Comparison of ENCODE assay signal across 11 cellular contexts in the genomic region with DNA sequence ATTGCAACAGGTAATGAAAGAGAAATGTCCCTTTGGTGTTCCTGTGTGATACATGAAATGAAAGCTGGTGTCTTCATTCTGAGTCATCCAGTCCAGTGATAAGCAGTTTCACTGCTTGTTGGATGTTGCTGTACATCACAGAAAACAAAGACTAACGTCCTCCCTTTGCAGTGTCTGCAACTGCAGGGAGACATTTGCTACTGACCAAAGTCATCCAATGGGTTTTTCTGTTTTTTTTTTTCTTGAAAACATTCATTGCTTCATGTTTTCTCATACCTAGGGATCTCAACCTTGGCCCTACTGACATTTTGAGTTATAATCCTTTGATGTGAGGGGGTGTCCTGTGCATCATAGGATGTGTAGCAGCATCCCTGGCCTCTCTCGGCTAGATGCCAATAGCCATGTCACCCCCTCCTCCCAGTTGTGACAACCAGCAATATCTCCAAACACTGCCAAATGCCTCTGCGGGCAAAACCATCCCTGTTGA.
DNase-seq lines count a peak whose midpoint lies in the region; ATAC-seq and TF ChIP-seq lines count a peak whose summit lies in the region.
"Had no signal": no experiment of that assay in that cellular context is flagged by ENCODE, and none has a peak within 500 bp of the region (broad histone marks: within the 10 kb centered on the region; RNA-seq: fewer than 3 reads in every experiment).

No MANE protein-coding gene starts in this region.

- DNase-seq in A172 (ENCODE audit: low spot score) (peak; percentile 57), NCI-H2107 (lab: John Stamatoyannopoulos, UW) (no peak), natural killer cell (no peak)
- no peak for DNase-seq in activated CD4-positive, alpha-beta T cell treated with anti-CD3 and anti-CD28 coated beads, Interleukin-2, amount 50 U/mL, for 4 hours
- DNase-seq: naive B cell had no signal

- no peaks in the 10 kb centered on the region for H3K27me3 ChIP-seq in OCI-LY3 (ENCODE audit: low read depth, low read length)
- H3K27me3 ChIP-seq: BLaER1 had no signal

- H2AFZ ChIP-seq in OCI-LY3 (ENCODE audit: low read depth, low read length): no peak overlapping the region

- no peak for TF ChIP-seq CTCF in OCI-LY3 (IDR thresholded peaks at IDR 0.05; ENCODE audit: low read depth, low read length)
- no peak for TF ChIP-seq CTCF in natural killer cell (IDR thresholded peaks at IDR 0.05)

- no peaks in the 10 kb centered on the region for H3K36me3 ChIP-seq in OCI-LY3 (replicated peaks; ENCODE audit: low read depth, low read length)

- H3K9ac ChIP-seq in OCI-LY3 (ENCODE audit: low read length): no peak overlapping the region
- H3K9ac ChIP-seq: BLaER1 had no signal

- no peak overlapping the region for H3K4me3 Mint-ChIP-seq in natural killer cell
- H3K4me3 Mint-ChIP-seq: activated naive CD4-positive, alpha-beta T cell treated with anti-CD3 and anti-CD28 coated beads, Interleukin-2, amount 50 U/mL, for 24 hours; naive B cell had no signal

- no peaks in the 10 kb centered on the region for H3K36me3 Mint-ChIP-seq in natural killer cell

- peak overlapping the region; percentile 45 for H3K4me2 ChIP-seq in OCI-LY3 (ENCODE audit: low read length)
- H3K4me2 ChIP-seq: BLaER1 had no signal

- no peaks in the 10 kb centered on the region for H4K20me1 ChIP-seq in OCI-LY3 (ENCODE audit: insufficient read depth, low read length)
- H4K20me1 ChIP-seq: BLaER1 had no signal

- H3K27me3 Mint-ChIP-seq in natural killer cell (ENCODE audit: low read depth in 2 of 2): no peaks in the 10 kb centered on the region
- H3K27me3 Mint-ChIP-seq: activated naive CD4-positive, alpha-beta T cell treated with anti-CD3 and anti-CD28 coated beads, Interleukin-2, amount 50 U/mL, for 24 hours; naive B cell had no signal

- H3K9me3 ChIP-seq in OCI-LY3 (ENCODE audit: insufficient read depth, low read length): no peaks in the 10 kb centered on the region
- H3K9me3 ChIP-seq: BLaER1 had no signal

- H3K4me3 ChIP-seq in OCI-LY3 (ENCODE audit: low read length): no peak overlapping the region
- H3K4me3 ChIP-seq: BLaER1 had no signal

- H3K4me1 ChIP-seq in OCI-LY3 (ENCODE audit: low read length): peaks cover 13% of the 10 kb centered on the region
- H3K4me1 ChIP-seq: BLaER1 had no signal

- peak; percentile 98 for ATAC-seq in GM19043 (IDR thresholded peaks at IDR 0.05; ENCODE audit: low read depth, unreplicated experiment)
- ATAC-seq in HG02884 (IDR thresholded peaks at IDR 0.05; ENCODE audit: unreplicated experiment): peak; percentile 100
- no peak for ATAC-seq in natural killer cell
- ATAC-seq in SK-N-SH treated with all-trans-retinoic acid at 6 μM for 48 hours: no peak

- no peaks in the 10 kb centered on the region for H3K9me3 Mint-ChIP-seq in natural killer cell
- H3K9me3 Mint-ChIP-seq: activated naive CD4-positive, alpha-beta T cell treated with anti-CD3 and anti-CD28 coated beads, Interleukin-2, amount 50 U/mL, for 24 hours; naive B cell had no signal

- H3K79me2 ChIP-seq in OCI-LY3 (ENCODE audit: low read length): no peaks in the 10 kb centered on the region

- no peak overlapping the region for H3K27ac ChIP-seq in OCI-LY3 (ENCODE audit: low read length)
- H3K27ac ChIP-seq: BLaER1 had no signal

- peaks cover 14 to 15% of the 10 kb centered on the region in 2 donors for H3K4me1 Mint-ChIP-seq in natural killer cell
- H3K4me1 Mint-ChIP-seq: naive B cell had no signal

- H3K27ac Mint-ChIP-seq in natural killer cell: no peak overlapping the region
- H3K27ac Mint-ChIP-seq: activated naive CD4-positive, alpha-beta T cell treated with anti-CD3 and anti-CD28 coated beads, Interleukin-2, amount 50 U/mL, for 24 hours; naive B cell had no signal

- intact Hi-C loops in natural killer cell (cut with micrococcal nuclease): no loop called here

TF ChIP-seq in SK-N-SH treated with all-trans-retinoic acid at 6 μM for 48 hours, 23 proteins besides CTCF, POLR2A, EP300 and RAD21:
- no peak for TF ChIP-seq POU6F1 (CRISPR knock-in tag; IDR thresholded peaks at IDR 0.05; ENCODE audit: borderline replicate concordance, low read depth)
- no peak for TF ChIP-seq ESRRG (CRISPR knock-in tag; IDR thresholded peaks at IDR 0.05)
- no peak for TF ChIP-seq ZC3H10 (CRISPR knock-in tag; IDR thresholded peaks at IDR 0.05)
- TF ChIP-seq ZNF8 (CRISPR knock-in tag; IDR thresholded peaks at IDR 0.05): no peak
- TF ChIP-seq TOX (CRISPR knock-in tag; IDR thresholded peaks at IDR 0.05; ENCODE audit: borderline replicate concordance): no peak
- TF ChIP-seq ZFP3 (CRISPR knock-in tag; IDR thresholded peaks at IDR 0.05): no peak
- no peak for TF ChIP-seq RARB (CRISPR knock-in tag; IDR thresholded peaks at IDR 0.05)

Comparison
In these comparisons a context has a peak if more than half of its experiments do, and no peak if none do; other contexts are left out.
1. ATAC-seq: peak in GM19043 (single experiment) and HG02884 (single experiment); none in natural killer cell (0 of 3) and SK-N-SH treated with all-trans-retinoic acid at 6 μM for 48 hours (single experiment).